8 cellular contexts compared by ENCODE assay signal in genomic region chr12:56635539-56636117, GRCh38. TPM values are rescaled to one million over a fixed set of nuclear protein-coding genes. Genes with fewer than 3 reads are reported as not detected.
DNase-seq lines count a peak whose midpoint lies in the region; ATAC-seq and FAIRE-seq lines count a peak whose summit lies in the region.

No MANE protein-coding gene starts in this region.

- DNase-seq in NCI-H146 (lab: John Stamatoyannopoulos, UW): peak; percentile 31
- no peak for DNase-seq in NCI-H146 treated with DMSO at 0.1 percent for 48 hours (lab: John Stamatoyannopoulos, UW; ENCODE audit: unreplicated experiment)
- no peak for DNase-seq in activated CD8-positive, alpha-beta T cell treated with anti-CD3 and anti-CD28 coated beads, Interleukin-2, amount 10 ng/mL, durations not matched to agents 7 days and 5 days
- DNase-seq in right cardiac atrium: no peak
- DNase-seq in small intestine: no peak
- DNase-seq in A172 (ENCODE audit: low spot score): no peak

- H3K27ac Mint-ChIP-seq in activated CD8-positive, alpha-beta T cell treated with anti-CD3 and anti-CD28 coated beads, Interleukin-2, amount 10 ng/mL, durations not matched to agents 7 days and 5 days: peak overlapping the region; percentile 93

- peaks cover 8 to 14% of the 10 kb centered on the region in 2 donors for H3K36me3 ChIP-seq in small intestine (ENCODE audit: control insufficient read depth in 2 of 2, insufficient read depth in 2 of 2, low read length in 2 of 2)

- ATAC-seq in activated CD8-positive, alpha-beta T cell treated with anti-CD3 and anti-CD28 coated beads, Interleukin-2, amount 10 ng/mL, durations not matched to agents 7 days and 5 days: peak; percentile 2
- ATAC-seq in right cardiac atrium (no peak), GM18861 (IDR thresholded peaks at IDR 0.05; ENCODE audit: unreplicated experiment) (no peak), GM19328 (IDR thresholded peaks at IDR 0.05; ENCODE audit: unreplicated experiment) (no peak)

- H3K9me3 ChIP-seq in right cardiac atrium (ENCODE audit: control insufficient read depth, low read length) (no peaks in the 10 kb centered on the region), small intestine (ENCODE audit: control insufficient read depth, low read depth) (no peaks in the 10 kb centered on the region)

- peak overlapping the region; percentile 94 for H3K27ac ChIP-seq in right cardiac atrium (ENCODE audit: low read length)
- H3K27ac ChIP-seq in small intestine (ENCODE audit: low read depth in 1 of 2, low read length in 1 of 2): peak overlapping the region; percentile 92 to 94

- no peaks in the 10 kb centered on the region for H3K27me3 Mint-ChIP-seq in activated CD8-positive, alpha-beta T cell treated with anti-CD3 and anti-CD28 coated beads, Interleukin-2, amount 10 ng/mL, durations not matched to agents 7 days and 5 days (ENCODE audit: low read depth)

- H3K4me3 ChIP-seq in right cardiac atrium (ENCODE audit: low read length): peak overlapping the region; percentile 90
- H3K4me3 ChIP-seq in small intestine (ENCODE audit: low read depth in 1 of 2, low read length in 2 of 2): peak overlapping the region; percentile 74 to 84

- peak overlapping the region; percentile 88 for H3K4me3 Mint-ChIP-seq in activated CD8-positive, alpha-beta T cell treated with anti-CD3 and anti-CD28 coated beads, Interleukin-2, amount 10 ng/mL, durations not matched to agents 7 days and 5 days

- peaks cover 12% of the 10 kb centered on the region for H3K4me1 ChIP-seq in right cardiac atrium (ENCODE audit: control insufficient read depth, insufficient read depth, low read length)
- H3K4me1 ChIP-seq in small intestine (ENCODE audit: control insufficient read depth in 2 of 2, insufficient read depth in 1 of 2, low read depth in 1 of 2, low read length in 1 of 2): peaks cover 6 to 22% of the 10 kb centered on the region in 2 donors

- FAIRE-seq in small intestine (lab: Jason Lieb, UNC): no peak

- H3K9me3 Mint-ChIP-seq in activated CD8-positive, alpha-beta T cell treated with anti-CD3 and anti-CD28 coated beads, Interleukin-2, amount 10 ng/mL, durations not matched to agents 7 days and 5 days (ENCODE audit: insufficient read depth): no peaks in the 10 kb centered on the region

- peaks cover 74% of the 10 kb centered on the region for H3K4me1 Mint-ChIP-seq in activated CD8-positive, alpha-beta T cell treated with anti-CD3 and anti-CD28 coated beads, Interleukin-2, amount 10 ng/mL, durations not matched to agents 7 days and 5 days (ENCODE audit: low read depth)

- WGBS in right cardiac atrium: 2% methylated on average over 11 of the region's 11 CpGs
- 0 to 5% (median 3%) methylated on average over 11 of the region's 11 CpGs for WGBS in small intestine, 3 donors

- H3K36me3 Mint-ChIP-seq in activated CD8-positive, alpha-beta T cell treated with anti-CD3 and anti-CD28 coated beads, Interleukin-2, amount 10 ng/mL, durations not matched to agents 7 days and 5 days (ENCODE audit: low read depth): peaks cover 34% of the 10 kb centered on the region

- intact Hi-C loops in right cardiac atrium (cut with DNase I): no loop called here

- POLR2A ChIA-PET in activated CD8-positive, alpha-beta T cell treated with anti-CD3 and anti-CD28 coated beads, Interleukin-2, amount 10 ng/mL, durations not matched to agents 7 days and 5 days (lab: Charles Lee): interaction anchor here (0.6 to 3.7 kb wide), 12 partner anchors 10 to 444 kb away, joined by 3 to 49 read pairs (median 4); partner anchors contain the start of genes ATP5F1B, NACA, PTGES3 and TIMELESS

- no peaks in the 10 kb centered on the region for H3K27me3 ChIP-seq in right cardiac atrium (ENCODE audit: control insufficient read depth, insufficient read depth)
- H3K27me3 ChIP-seq in small intestine (ENCODE audit: control insufficient read depth in 2 of 2, insufficient read depth in 2 of 2, low read length in 2 of 2): no peaks in the 10 kb centered on the region

- CTCF ChIA-PET in activated CD8-positive, alpha-beta T cell treated with anti-CD3 and anti-CD28 coated beads, Interleukin-2, amount 10 ng/mL, durations not matched to agents 7 days and 5 days (lab: Charles Lee): interaction anchor here (0.7 to 4.0 kb wide), 29 partner anchors 8 to 508 kb away, joined by 3 to 50 read pairs (median 9); partner anchors contain the start of genes ATP5F1B, ESYT1, PTGES3 and RBMS2

RNA-seq across cellular contexts. Expression of gene BAZ2A, which starts 5.5 kb away (rescaled TPM):
- 10 to 100 TPM; 92.2 to 96.0 TPM for total RNA-seq in activated CD8-positive, alpha-beta T cell treated with anti-CD3 and anti-CD28 coated beads, Interleukin-2, amount 10 ng/mL, durations not matched to agents 7 days and 5 days
- 10 to 100 TPM; 38.4 to 49.2 (median 48.1) TPM for total RNA-seq in right cardiac atrium
- polyA plus RNA-seq in right cardiac atrium (30.2 TPM), small intestine (10 to 100 TPM; 19.2 to 30.7 (median 21.2) TPM)
- 16.6 and 20.9 TPM in 2 replicates for total RNA-seq in A172 (2014; rRNA removed; shearing (Covaris generic))

RNA-seq across cellular contexts. Expression of gene ATP5F1B, which starts 10.2 kb away (rescaled TPM):
- total RNA-seq in activated CD8-positive, alpha-beta T cell treated with anti-CD3 and anti-CD28 coated beads, Interleukin-2, amount 10 ng/mL, durations not matched to agents 7 days and 5 days: 100 to 1,000 TPM; 669 to 680 TPM
- total RNA-seq in right cardiac atrium: 1,000 to 10,000 TPM; 1,684 to 2,029 (median 1,762) TPM
- polyA plus RNA-seq in right cardiac atrium (1,409 TPM), small intestine (1,000 to 10,000 TPM in 2 of 3 donors, 100 to 1,000 TPM in 1; 898 to 1,455 (median 1,096) TPM)
- total RNA-seq in A172 (2014; rRNA removed; shearing (Covaris generic)): 710 and 775 TPM in 2 replicates

RNA-seq across cellular contexts. Expression of gene PTGES3, which starts 52.5 kb away (rescaled TPM):
- total RNA-seq in activated CD8-positive, alpha-beta T cell treated with anti-CD3 and anti-CD28 coated beads, Interleukin-2, amount 10 ng/mL, durations not matched to agents 7 days and 5 days: 100 to 1,000 TPM; 273 to 290 TPM
- 100 to 1,000 TPM; 127 to 176 (median 150) TPM for total RNA-seq in right cardiac atrium
- polyA plus RNA-seq in right cardiac atrium (116 TPM), small intestine (100 to 1,000 TPM; 130 to 222 (median 139) TPM)
- total RNA-seq in A172 (2014; rRNA removed; shearing (Covaris generic)): 188 and 222 TPM in 2 replicates
